ENCODE assay signal across 28 cellular contexts in genomic region chr6:167660944-167661343, GRCh38.
DNase-seq lines count a peak whose midpoint lies in the region; ATAC-seq and TF ChIP-seq lines count a peak whose summit lies in the region.
"Had no signal": no experiment of that assay in that cellular context is flagged by ENCODE, and none has a peak within 500 bp of the region (broad histone marks: within the 10 kb centered on the region; RNA-seq: fewer than 3 reads in every experiment).

No MANE protein-coding gene starts in this region.

- no peak for TF ChIP-seq POLR2A in right lobe of liver (IDR thresholded peaks at IDR 0.05)

- intact Hi-C loops in right lobe of liver (cut with DNase I) (no loop called here), posterior vena cava (cut with DNase I) (no loop called here)

- TF ChIP-seq CTCF in RWPE2 (IDR thresholded peaks at IDR 0.05; ENCODE audit: poor library complexity, severe bottlenecking) (no peak), epithelial cell of proximal tubule (conservative IDR thresholded peaks at IDR 0.05; ENCODE audit: low read depth, low read length) (no peak), right lobe of liver (IDR thresholded peaks at IDR 0.05) (no peak)

- H3K4me3 ChIP-seq in RWPE2 (ENCODE audit: severe bottlenecking) (no peak overlapping the region), epithelial cell of proximal tubule (ENCODE audit: low read depth, low read length) (peak overlapping the region; percentile 12), right lobe of liver (no peak overlapping the region)
- H3K4me3 ChIP-seq: ascending aorta, esophagus squamous epithelium, heart left ventricle, thoracic aorta had no signal

- WGBS in right lobe of liver (ENCODE audit: insufficient coverage, low coverage, low lambda C conversion rate, missing lambda C conversion rate), result 23% methylated on average over 8 of the region's 8 CpGs

- H3K27ac ChIP-seq in RWPE2 (ENCODE audit: poor library complexity, severe bottlenecking), result no peak overlapping the region
- peak overlapping the region in 2 of 3 donors; percentile 18 to 73 for H3K27ac ChIP-seq in right lobe of liver
- H3K27ac ChIP-seq: ascending aorta, esophagus squamous epithelium, foreskin keratinocyte, heart left ventricle, KMS-11 had no signal

- H3K9me3 ChIP-seq in RWPE2 (ENCODE audit: severe bottlenecking) (no peaks in the 10 kb centered on the region), right lobe of liver (no peaks in the 10 kb centered on the region)
- H3K9me3 ChIP-seq: ascending aorta, esophagus squamous epithelium, heart left ventricle, thoracic aorta had no signal

- H3K4me1 ChIP-seq in RWPE2 (ENCODE audit: insufficient read depth, poor library complexity, severe bottlenecking) (no peaks in the 10 kb centered on the region), right lobe of liver (peaks cover 0 to 26% (median 7%) of the 10 kb centered on the region in 4 donors)
- H3K4me1 ChIP-seq: esophagus squamous epithelium, foreskin keratinocyte had no signal

- DNase-seq in RWPE2 (ENCODE audit: low spot score) (no peak), epithelial cell of proximal tubule (ENCODE audit: low read depth) (no peak), right lobe of liver (no peak), posterior vena cava (ENCODE audit: low spot score) (peak; percentile 64), HuH-7.5 (ENCODE audit: low spot score) (no peak)
- DNase-seq: activated CD4-positive, alpha-beta memory T cell treated with anti-CD3 and anti-CD28 coated beads for 36 hours; activated CD4-positive, CD25-positive, alpha-beta regulatory T cell treated with anti-CD3 and anti-CD28 coated beads, Interleukin-2, amount 50 U/mL, for 72 hours; activated T-cell treated with anti-CD3 and anti-CD28 coated beads, Interleukin-2, amount 50 U/mL, for 72 hours; AML-193; CD4-positive, alpha-beta T cell; esophagus squamous epithelium; foreskin keratinocyte; GOT3; heart left ventricle; HFFc6; left cardiac atrium; MM.1S; NCI-H1105 treated with DMSO at 0.1 percent for 48 hours; NCI-H1930; NCI-H510A treated with DMSO at 0.1 percent for 48 hours; occipital lobe had no signal

- ATAC-seq in RWPE2 (ENCODE audit: low read depth) (0 out of 3 replicates have a peak, but pooled peaks have one; percentile 25), right lobe of liver (peak in 3 of 4 donors; percentile 2 to 12 (median 11)), GM19023 (IDR thresholded peaks at IDR 0.05; ENCODE audit: unreplicated experiment) (no peak), HG03520 (IDR thresholded peaks at IDR 0.05; ENCODE audit: unreplicated experiment) (no peak), HG03432 (IDR thresholded peaks at IDR 0.05; ENCODE audit: unreplicated experiment) (no peak)
- ATAC-seq: activated T-cell treated with anti-CD3 and anti-CD28 coated beads, Interleukin-2, amount 50 U/mL, for 72 hours; foreskin keratinocyte; SK-N-SH treated with all-trans-retinoic acid at 6 μM for 48 hours had no signal

- H3K36me3 ChIP-seq in RWPE2 (ENCODE audit: low read depth) (no peaks in the 10 kb centered on the region), right lobe of liver (no peaks in the 10 kb centered on the region)
- H3K36me3 ChIP-seq: ascending aorta, esophagus squamous epithelium, heart left ventricle, thoracic aorta had no signal

- H3K27me3 ChIP-seq in RWPE2 (ENCODE audit: insufficient read depth, poor library complexity, severe bottlenecking) (no peaks in the 10 kb centered on the region), right lobe of liver (no peaks in the 10 kb centered on the region)
- H3K27me3 ChIP-seq: ascending aorta, foreskin keratinocyte, heart left ventricle had no signal

Comparison
In these comparisons a context has a peak if more than half of its experiments do, and no peak if none do; other contexts are left out.
1. ATAC-seq: peak in RWPE2 (single experiment) and right lobe of liver (3 of 4); none in GM19023 (single experiment), HG03520 (single experiment) and HG03432 (single experiment).